Comparison of ENCODE assay signal across 8 cellular contexts in genomic region chr1:149849246-149849946, GRCh38. TPM values are rescaled to one million over a fixed set of nuclear protein-coding genes. Genes with fewer than 3 reads are reported as not detected.
A peak's percentile ranks its signal among the peaks of the same experiment; 100 is the strongest.
DNase-seq lines count a peak whose midpoint lies in the region; ATAC-seq, FAIRE-seq and TF ChIP-seq lines count a peak whose summit lies in the region.

No MANE protein-coding gene starts in this region.

- peaks cover 45 to 53% (median 50%) of the 10 kb centered on the region in 3 donors for H3K4me1 Mint-ChIP-seq in naive B cell

- H3K9me3 Mint-ChIP-seq in naive B cell, result peaks cover 0 to 4% (median 0%) of the 10 kb centered on the region in 7 donors

- no peaks in the 10 kb centered on the region for H3K27me3 ChIP-seq in bronchial epithelial cell (ENCODE audit: control insufficient read depth, insufficient read depth, low read length)

- no peaks in the 10 kb centered on the region for H3K27me3 Mint-ChIP-seq in naive B cell

- peak overlapping the region; percentile 63 to 98 (median 86) for H3K27ac Mint-ChIP-seq in naive B cell

- FAIRE-seq in bronchial epithelial cell (lab: Jason Lieb, UNC) (no peak), RCC 7860 (lab: Jason Lieb, UNC) (no peak)

- DNase-seq in Ammon's horn (ENCODE audit: low spot score) (peak; percentile 1), bronchial epithelial cell (ENCODE audit: low read depth) (no peak), naive B cell (no peak), NCI-H345 treated with DMSO at 0.1 percent for 48 hours (lab: John Stamatoyannopoulos, UW; ENCODE audit: unreplicated experiment) (no peak), RCC 7860 (ENCODE audit: low spot score) (no peak)
- DNase-seq in Jurkat, Clone E6-1 (ENCODE audit: low read depth, low spot score), result no peak

- H3K4me3 Mint-ChIP-seq in naive B cell, result peak overlapping the region; percentile 83 to 94 (median 92)

- no peak for ATAC-seq in naive B cell (ENCODE audit: low read depth in 2 of 2)
- ATAC-seq in HG03439 (IDR thresholded peaks at IDR 0.05; ENCODE audit: unreplicated experiment), result no peak
- ATAC-seq in GM18870 (IDR thresholded peaks at IDR 0.05; ENCODE audit: unreplicated experiment), result no peak

- no peaks in the 10 kb centered on the region for H3K36me3 ChIP-seq in bronchial epithelial cell (ENCODE audit: control insufficient read depth, insufficient read depth, low read length)

- peaks cover 9 to 14% of the 10 kb centered on the region in 2 donors for H3K36me3 Mint-ChIP-seq in naive B cell

- no peak for TF ChIP-seq CTCF in bronchial epithelial cell (IDR thresholded peaks at IDR 0.05; ENCODE audit: insufficient read depth, low read length, severe bottlenecking)

- peak overlapping the region; percentile 75 for H3K4me3 ChIP-seq in Jurkat, Clone E6-1 (ENCODE audit: low read length)
- H3K4me3 ChIP-seq in bronchial epithelial cell (ENCODE audit: low read depth, low read length), result peak overlapping the region; percentile 42

RNA-seq across cellular contexts. Expression of gene BOLA1, which starts 50.0 kb away (rescaled TPM):
- polyA plus RNA-seq in Jurkat, Clone E6-1 (2012; ENCODE audit: insufficient read depth, insufficient read length), result 81.1 TPM
- total RNA-seq in bronchial epithelial cell, result 17.6 and 22.9 TPM in 2 replicates
- 10 to 100 TPM; 19.2 to 37.0 (median 28.0) TPM for polyA plus RNA-seq in naive B cell (ENCODE audit: low read depth in 6 of 6)
